Comparison of ENCODE assay signal across 1 cellular context in the genomic region with DNA sequence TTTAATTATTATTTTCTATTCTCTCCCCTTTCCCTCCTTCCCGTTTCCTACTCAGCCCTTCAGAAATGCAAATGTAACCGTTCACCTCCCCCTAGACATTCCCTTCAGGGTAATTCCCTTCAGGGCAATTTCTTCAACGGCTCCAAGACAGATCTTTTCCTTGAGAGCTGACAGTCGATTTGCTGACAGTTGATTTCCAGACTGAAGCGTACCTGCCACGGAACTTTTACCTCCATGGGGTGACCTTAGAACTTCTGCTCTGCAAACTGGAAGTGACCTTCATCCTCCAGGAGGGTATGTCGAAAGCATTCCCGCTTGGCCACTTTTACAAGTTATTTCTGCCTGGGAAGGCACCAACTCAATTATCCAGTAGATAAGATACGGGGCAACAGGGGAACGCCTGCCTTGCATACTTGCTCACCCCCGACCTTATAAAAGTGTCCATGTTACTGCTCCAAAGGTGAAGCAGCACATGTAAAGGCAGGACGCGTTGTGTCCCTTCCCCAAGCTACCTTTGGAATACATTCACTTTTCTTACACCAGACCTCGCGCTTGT.
TF ChIP-seq lines count a peak whose summit lies in the region.

No MANE protein-coding gene starts in this region.

TF ChIP-seq in IMR-90, 13 proteins besides CTCF, POLR2A, EP300 and RAD21:
- no peak for TF ChIP-seq NFE2L2 (IDR thresholded peaks at IDR 0.05; ENCODE audit: low read depth, low read length)
- TF ChIP-seq, protein P1, sequence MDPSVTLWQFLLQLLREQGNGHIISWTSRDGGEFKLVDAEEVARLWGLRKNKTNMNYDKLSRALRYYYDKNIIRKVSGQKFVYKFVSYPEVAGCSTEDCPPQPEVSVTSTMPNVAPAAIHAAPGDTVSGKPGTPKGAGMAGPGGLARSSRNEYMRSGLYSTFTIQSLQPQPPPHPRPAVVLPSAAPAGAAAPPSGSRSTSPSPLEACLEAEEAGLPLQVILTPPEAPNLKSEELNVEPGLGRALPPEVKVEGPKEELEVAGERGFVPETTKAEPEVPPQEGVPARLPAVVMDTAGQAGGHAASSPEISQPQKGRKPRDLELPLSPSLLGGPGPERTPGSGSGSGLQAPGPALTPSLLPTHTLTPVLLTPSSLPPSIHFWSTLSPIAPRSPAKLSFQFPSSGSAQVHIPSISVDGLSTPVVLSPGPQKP (IDR thresholded peaks at IDR 0.05; ENCODE audit: borderline replicate concordance, low read depth, low read length), result no peak
- TF ChIP-seq RCOR1 (IDR thresholded peaks at IDR 0.05; ENCODE audit: insufficient replicate concordance, low read length), result no peak
- no peak for TF ChIP-seq MAZ (IDR thresholded peaks at IDR 0.05; ENCODE audit: borderline replicate concordance, low read depth, low read length)
- TF ChIP-seq MAFK (IDR thresholded peaks at IDR 0.05; ENCODE audit: low read depth, low read length), result no peak
- TF ChIP-seq RFX5 (IDR thresholded peaks at IDR 0.05; ENCODE audit: low read depth, low read length), result no peak
- TF ChIP-seq, protein P2, sequence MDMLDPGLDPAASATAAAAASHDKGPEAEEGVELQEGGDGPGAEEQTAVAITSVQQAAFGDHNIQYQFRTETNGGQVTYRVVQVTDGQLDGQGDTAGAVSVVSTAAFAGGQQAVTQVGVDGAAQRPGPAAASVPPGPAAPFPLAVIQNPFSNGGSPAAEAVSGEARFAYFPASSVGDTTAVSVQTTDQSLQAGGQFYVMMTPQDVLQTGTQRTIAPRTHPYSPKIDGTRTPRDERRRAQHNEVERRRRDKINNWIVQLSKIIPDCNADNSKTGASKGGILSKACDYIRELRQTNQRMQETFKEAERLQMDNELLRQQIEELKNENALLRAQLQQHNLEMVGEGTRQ (IDR thresholded peaks at IDR 0.05; ENCODE audit: low read depth, low read length), result no peak
- no peak for TF ChIP-seq SMC3 (IDR thresholded peaks at IDR 0.05; ENCODE audit: low read depth, low read length)
- no peak for TF ChIP-seq CEBPB (IDR thresholded peaks at IDR 0.05; ENCODE audit: low read depth, low read length)
- TF ChIP-seq FOS (IDR thresholded peaks at IDR 0.05; ENCODE audit: low read depth, low read length), result no peak
- TF ChIP-seq BHLHE40 (IDR thresholded peaks at IDR 0.05; ENCODE audit: low read depth, low read length), result no peak
- TF ChIP-seq MXI1 (IDR thresholded peaks at IDR 0.05; ENCODE audit: borderline replicate concordance, low read depth, low read length), result no peak
- TF ChIP-seq CHD1 (IDR thresholded peaks at IDR 0.05; ENCODE audit: low read depth, low read length), result no peak
